Comparison of ENCODE assay signal across 8 cellular contexts in the genomic region with DNA sequence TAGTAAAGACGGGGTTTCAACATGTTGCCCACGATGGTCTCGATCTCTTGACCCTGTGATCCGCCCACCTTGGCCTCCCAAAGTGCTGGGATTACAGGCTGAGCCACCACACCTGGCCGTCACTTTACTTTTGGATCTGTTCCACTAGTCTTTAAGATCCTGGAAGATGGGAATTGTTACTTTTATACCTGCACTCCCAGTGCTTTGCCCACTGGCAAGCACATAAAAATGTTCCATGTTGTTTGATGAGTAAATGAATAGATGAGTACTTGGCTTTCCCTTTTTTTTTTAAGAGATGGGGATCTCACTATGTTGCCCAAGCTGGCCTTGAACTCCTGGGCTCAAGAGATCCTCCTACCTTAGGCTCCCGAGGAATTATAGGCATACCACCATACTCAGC.
"Had no signal": no experiment of that assay in that cellular context is flagged by ENCODE, and none has a peak within 500 bp of the region (broad histone marks: within the 10 kb centered on the region; RNA-seq: fewer than 3 reads in every experiment).

No MANE protein-coding gene starts in this region.

- H3K4me3 ChIP-seq: K562 had no signal

- H3K27ac ChIP-seq: HL-60, KMS-11 had no signal

- H3K4me1 Mint-ChIP-seq: IgD-negative memory B cell had no signal

- H3K36me3 Mint-ChIP-seq: IgD-negative memory B cell had no signal

- ATAC-seq: HepG2, K562 had no signal

- DNase-seq: IMR-90, KBM-7, KG1 had no signal

- H3K27ac Mint-ChIP-seq: IgD-negative memory B cell had no signal

- H3K4me3 Mint-ChIP-seq: IgD-negative memory B cell had no signal
